Comparison of ENCODE assay signal across 9 cellular contexts in the genomic region with DNA sequence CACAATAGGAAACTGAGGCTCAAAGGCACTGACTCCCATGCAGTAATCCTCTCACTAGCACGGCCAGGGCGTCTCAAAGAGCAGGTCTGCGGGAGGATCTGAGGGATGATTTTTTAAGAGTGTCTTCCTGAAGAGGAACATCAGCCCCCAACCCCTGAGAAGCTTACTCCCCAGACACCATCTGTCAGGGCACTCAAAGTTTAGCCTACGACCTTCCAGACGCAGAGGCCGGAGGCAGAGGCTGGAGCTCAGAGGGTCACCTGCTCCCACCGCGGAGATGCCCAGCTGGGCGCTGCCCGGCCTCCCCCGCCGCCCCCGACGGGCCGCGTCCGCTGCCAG. TPM values are rescaled to one million over a fixed set of nuclear protein-coding genes. Genes with fewer than 3 reads are reported as not detected.
DNase-seq lines count a peak whose midpoint lies in the region; ATAC-seq and TF ChIP-seq lines count a peak whose summit lies in the region.
"Had no signal": no experiment of that assay in that cellular context is flagged by ENCODE, and none has a peak within 500 bp of the region (broad histone marks: within the 10 kb centered on the region; RNA-seq: fewer than 3 reads in every experiment).

No MANE protein-coding gene starts in this region.

- no peaks in the 10 kb centered on the region for H3K9me3 ChIP-seq in HEK293 (ENCODE audit: control insufficient read depth, insufficient read depth, low read depth, low read length)
- no peaks in the 10 kb centered on the region for H3K9me3 ChIP-seq in iPS DF 6.9 (ENCODE audit: control insufficient read depth, insufficient read depth, low read length)

- ATAC-seq in GM21515 (IDR thresholded peaks at IDR 0.05; ENCODE audit: unreplicated experiment) (no peak), sciatic nerve (no peak)

- CTCF ChIA-PET in HEK293 (lab: Yijun Ruan, JAX) = interaction anchor here (1.7 kb wide), 1 partner anchor 36 kb away, joined by 6 read pairs; no protein-coding TSS in a partner anchor

- POLR2A ChIA-PET in HEK293 (lab: Yijun Ruan, JAX) = interaction anchor here (0.8 kb wide), 1 partner anchor 37 kb away, joined by 3 read pairs; no protein-coding TSS in a partner anchor

- no peaks in the 10 kb centered on the region for H3K4me1 ChIP-seq in HEK293 (ENCODE audit: control insufficient read depth, insufficient read depth, low read length)
- H3K4me1 ChIP-seq in iPS DF 6.9 (ENCODE audit: control insufficient read depth, insufficient read depth, low read length) = no peaks in the 10 kb centered on the region; the same call in 1 of the 2 replicates

- intact Hi-C loops in sciatic nerve (cut with DNase I) = no loop called here

- peak overlapping the region; percentile 50 for H3K4me3 ChIP-seq in HEK293 (ENCODE audit: low read depth, low read length)
- H3K4me3 ChIP-seq in WI38 (ENCODE audit: low read depth, low read length) = peak overlapping the region; percentile 63
- peak overlapping the region; percentile 61; the same call in 1 of the 2 replicates for H3K4me3 ChIP-seq in iPS DF 6.9 (ENCODE audit: low read length)
- H3K4me3 ChIP-seq in skin epidermis = peak overlapping the region; percentile 42 to 79 (median 71)

- H3K36me3 ChIP-seq in HEK293 (ENCODE audit: control insufficient read depth in 2 of 2, insufficient read depth in 1 of 2, low read length in 2 of 2) (peaks cover 0 to 30% of the 10 kb centered on the region in 2 experiments; a peak in 1 of 3 replicates), iPS DF 6.9 (ENCODE audit: control insufficient read depth, insufficient read depth, low read length) (peaks cover 3% of the 10 kb centered on the region)

- no peak for TF ChIP-seq CTCF in HEK293 (tag by site-specific recombination; IDR thresholded peaks at IDR 0.05)
- no peak for TF ChIP-seq CTCF in WI38 (IDR thresholded peaks at IDR 0.05; ENCODE audit: low read depth, low read length)

- no CpG with 5 or more reads among the region's 17 CpGs for WGBS in iPS DF 6.9 (ENCODE audit: insufficient coverage, insufficient read length)

- peaks cover 8% of the 10 kb centered on the region; the same call in 1 of the 2 replicates for H3K27me3 ChIP-seq in iPS DF 6.9 (ENCODE audit: control insufficient read depth, insufficient read depth, low read length)

- no peak for DNase-seq in iPS DF 6.9 (ENCODE audit: low read depth, low spot score)
- DNase-seq in NCI-H2171 (lab: John Stamatoyannopoulos, UW) = no peak
- no peak for DNase-seq in sciatic nerve (ENCODE audit: low spot score)
- no peak for DNase-seq in EL
- DNase-seq: stimulated activated CD4-positive, alpha-beta T cell treated with anti-CD3 and anti-CD28 coated beads, Interleukin-1b, Interleukin-23, amount 100 ng/mL, for 48 hours had no signal

- peak overlapping the region; percentile 21; the same call in 1 of the 2 replicates for H3K27ac ChIP-seq in HEK293 (ENCODE audit: extremely low read depth, low read depth, low read length)
- no peak overlapping the region for H3K27ac ChIP-seq in iPS DF 6.9 (ENCODE audit: low read length)
- H3K27ac ChIP-seq in skin epidermis = peak overlapping the region in 7 of 21 experiments; percentile 50 to 78 (median 68)

TF ChIP-seq in HEK293, 187 proteins besides CTCF, POLR2A, EP300 and RAD21:
- TF ChIP-seq GLIS2 (tag by site-specific recombination; IDR thresholded peaks at IDR 0.05) (no peak), ZNF560 (tag by site-specific recombination; IDR thresholded peaks at IDR 0.05; ENCODE audit: borderline replicate concordance) (no peak), ZNF311 (tag by site-specific recombination; IDR thresholded peaks at IDR 0.05; ENCODE audit: borderline replicate concordance) (no peak)

RNA-seq across cellular contexts. Expression of a gene that starts 1.7 kb away (rescaled TPM):
- 10.3 TPM for total RNA-seq in sciatic nerve

RNA-seq across cellular contexts. Expression of a gene that starts 38.4 kb away (rescaled TPM):
- 19.3 TPM for total RNA-seq in sciatic nerve
